In genomic region chr12:67633024-67633423, GRCh38 we compare ENCODE assay signal across 1 cellular context.
TF ChIP-seq lines count a peak whose summit lies in the region.

No MANE protein-coding gene starts in this region.

TF ChIP-seq in Ishikawa, 13 proteins besides CTCF, POLR2A, EP300 and RAD21 (continued from another document):
- no peak for TF ChIP-seq REST (IDR thresholded peaks at IDR 0.05; ENCODE audit: low read depth)
- no peak for TF ChIP-seq CREB1 (IDR thresholded peaks at IDR 0.05; ENCODE audit: low read depth)
- no peak for TF ChIP-seq YY1 (IDR thresholded peaks at IDR 0.05; ENCODE audit: low read depth)
- TF ChIP-seq FOXM1 (IDR thresholded peaks at IDR 0.05; ENCODE audit: borderline replicate concordance, low read depth) = peak; percentile 75; the same call in 1 of the 2 replicates
- peak; percentile 53 for TF ChIP-seq TEAD4 (IDR thresholded peaks at IDR 0.05)
- TF ChIP-seq NFIC (IDR thresholded peaks at IDR 0.05) = peak; percentile 88
- no peak for TF ChIP-seq ZBTB7A (IDR thresholded peaks at IDR 0.05; ENCODE audit: low read depth)
